Comparison of ENCODE assay signal across 1 cellular context in genomic region chr16:68079616-68080344, GRCh38.
A peak's percentile ranks its signal among the peaks of the same experiment; 100 is the strongest.
TF ChIP-seq lines count a peak whose summit lies in the region.

No MANE protein-coding gene starts in this region.

TF ChIP-seq in GM12878, 131 proteins besides CTCF, POLR2A, EP300 and RAD21 (continues in another document):
- TF ChIP-seq RBBP5 (conservative IDR thresholded peaks at IDR 0.05) = no peak
- no peak for TF ChIP-seq PBX3 (IDR thresholded peaks at IDR 0.05; ENCODE audit: insufficient replicate concordance, low read depth, low read length)
- no peak for TF ChIP-seq ZNF274 (IDR thresholded peaks at IDR 0.05; ENCODE audit: insufficient read depth, insufficient read length)
- no peak for TF ChIP-seq IRF4 (IDR thresholded peaks at IDR 0.05; ENCODE audit: low read depth, low read length)
- TF ChIP-seq MLLT1 (IDR thresholded peaks at IDR 0.05) = no peak
- TF ChIP-seq BCLAF1 (IDR thresholded peaks at IDR 0.05) = no peak
- no peak for TF ChIP-seq NR2C2 (IDR thresholded peaks at IDR 0.05; ENCODE audit: borderline replicate concordance, control insufficient read depth, insufficient read length, low read depth)
- no peak for TF ChIP-seq PAX8 (IDR thresholded peaks at IDR 0.05)
- no peak for TF ChIP-seq ELK1 (IDR thresholded peaks at IDR 0.05; ENCODE audit: low read depth, low read length)
- TF ChIP-seq CBX5 (IDR thresholded peaks at IDR 0.05; ENCODE audit: low read depth) = no peak
- no peak for TF ChIP-seq SP1 (IDR thresholded peaks at IDR 0.05; ENCODE audit: low read depth, low read length)
- no peak for TF ChIP-seq HDAC2 (IDR thresholded peaks at IDR 0.05)
- no peak for TF ChIP-seq STAT1 (conservative IDR thresholded peaks at IDR 0.05)
- no peak for TF ChIP-seq BCL3 (IDR thresholded peaks at IDR 0.05; ENCODE audit: borderline replicate concordance, insufficient read depth, low read depth, low read length, poor library complexity, severe bottlenecking)
- peak; percentile 74 for TF ChIP-seq EED (IDR thresholded peaks at IDR 0.05; ENCODE audit: low read depth)
- TF ChIP-seq CREM (IDR thresholded peaks at IDR 0.05; ENCODE audit: low read depth) = 0 out of 2 replicates have a peak, but pooled peaks have one; percentile 29
- no peak; the same call in 1 of the 2 replicates for TF ChIP-seq ZBTB40 (IDR thresholded peaks at IDR 0.05; ENCODE audit: borderline replicate concordance)
- peak in 1 of 2 experiments; percentile 84; a peak in 2 of 3 replicates for TF ChIP-seq EGR1 (IDR thresholded peaks at IDR 0.05; ENCODE audit: borderline replicate concordance in 1 of 2, low read depth in 2 of 2, low read length in 2 of 2)
- TF ChIP-seq ZNF207 (IDR thresholded peaks at IDR 0.05; ENCODE audit: borderline replicate concordance) = no peak
- TF ChIP-seq ZBTB4 (CRISPR knock-in tag; IDR thresholded peaks at IDR 0.05) = no peak
- no peak for TF ChIP-seq NR2C1 (IDR thresholded peaks at IDR 0.05)
- no peak for TF ChIP-seq E2F8 (IDR thresholded peaks at IDR 0.05; ENCODE audit: low read depth, partially characterized antibody)
- TF ChIP-seq NKRF (conservative IDR thresholded peaks at IDR 0.05) = no peak
- no peak for TF ChIP-seq SUZ12 (IDR thresholded peaks at IDR 0.05; ENCODE audit: unreplicated experiment)
- no peak for TF ChIP-seq ZNF217 (IDR thresholded peaks at IDR 0.05)
- TF ChIP-seq BRCA1 (IDR thresholded peaks at IDR 0.05; ENCODE audit: low read depth, low read length) = no peak
- TF ChIP-seq ZNF687 (IDR thresholded peaks at IDR 0.05) = no peak
- no peak for TF ChIP-seq ZZZ3 (IDR thresholded peaks at IDR 0.05; ENCODE audit: control insufficient read depth, insufficient read length, low read depth)
